ENCODE assay signal across 26 cellular contexts in the genomic region with DNA sequence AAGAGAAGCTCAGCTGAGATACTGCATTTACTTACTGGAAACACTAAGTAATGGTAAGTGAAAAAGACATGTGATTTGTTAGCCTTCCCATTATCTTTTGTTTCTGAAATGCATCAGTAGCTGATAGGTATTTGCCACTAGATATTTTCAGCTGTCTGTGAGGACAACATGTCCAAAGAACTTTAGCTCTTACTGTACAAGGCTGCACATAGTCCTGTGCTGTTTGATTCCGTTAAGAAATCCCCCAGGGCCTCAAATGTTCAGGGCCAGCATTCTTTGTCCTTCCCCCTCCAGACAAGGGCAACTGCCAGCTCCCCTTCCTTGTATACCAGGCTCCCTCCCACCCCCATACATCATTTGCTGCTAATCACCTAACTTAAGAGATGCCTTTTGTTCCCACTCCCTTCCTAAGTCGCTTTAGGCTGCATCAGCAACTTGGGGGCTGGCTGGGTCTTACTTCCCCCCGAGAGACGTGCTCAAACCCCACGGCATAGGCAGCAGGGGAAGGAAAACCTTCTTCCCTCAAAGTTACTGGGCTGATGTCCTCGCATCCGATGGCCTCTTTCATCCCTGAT.
DNase-seq lines count a peak whose midpoint lies in the region; ATAC-seq and TF ChIP-seq lines count a peak whose summit lies in the region.
"Had no signal": no experiment of that assay in that cellular context is flagged by ENCODE, and none has a peak within 500 bp of the region (broad histone marks: within the 10 kb centered on the region; RNA-seq: fewer than 3 reads in every experiment).

No MANE protein-coding gene starts in this region.

- no peak for TF ChIP-seq RAD21 in SK-N-SH (IDR thresholded peaks at IDR 0.05; ENCODE audit: low read length)

- CTCF ChIA-PET in SK-N-SH (lab: Yijun Ruan, JAX) = interaction anchor here (0.9 kb wide), 1 partner anchor 787 kb away, joined by 3 read pairs; no protein-coding TSS in a partner anchor

- intact Hi-C loops in activated CD4-positive, alpha-beta T cell treated with anti-CD3 and anti-CD28 coated beads, Interleukin-2, amount 10 ng/mL, durations not matched to agents 24 days and 14 days (cut with micrococcal nuclease) = no loop called here

- ATAC-seq in GM19328 (IDR thresholded peaks at IDR 0.05; ENCODE audit: unreplicated experiment) = no peak
- ATAC-seq: activated CD8-positive, alpha-beta memory T cell treated with anti-CD3 and anti-CD28 coated beads, Interleukin-2, amount 10 ng/mL, durations not matched to agents 7 days and 5 days; esophagus mucosa; naive thymus-derived CD4-positive, alpha-beta T cell; stimulated activated naive B cell treated with anti-CD40 and anti-IgM and Interleukin-4, amounts not matched to agents 10 μg/mL and 1 μg/mL and 100 μg/mL, for 72 hours had no signal

- H3K9me3 ChIP-seq in SK-N-SH = no peaks in the 10 kb centered on the region
- H3K9me3 ChIP-seq: heart left ventricle, suprapubic skin had no signal

- no peaks in the 10 kb centered on the region for H3K27me3 ChIP-seq in SK-N-SH (ENCODE audit: insufficient read depth)
- H3K27me3 ChIP-seq: heart left ventricle, suprapubic skin had no signal

- no peak overlapping the region for H3K4me2 ChIP-seq in SK-N-SH

- no peak overlapping the region for H3K4me3 ChIP-seq in SK-N-SH (ENCODE audit: low read depth in 2 of 2, low read length in 1 of 2)
- H3K4me3 ChIP-seq: heart left ventricle, SK-N-MC, suprapubic skin had no signal

- H3K9ac ChIP-seq in SK-N-SH = no peak overlapping the region

- no peaks in the 10 kb centered on the region for H3K9me3 Mint-ChIP-seq in activated CD4-positive, alpha-beta T cell treated with anti-CD3 and anti-CD28 coated beads, Interleukin-2, amount 10 ng/mL, durations not matched to agents 24 days and 14 days
- H3K9me3 Mint-ChIP-seq: CD14-positive monocyte; IgD-negative memory B cell; stimulated activated naive B cell treated with anti-CD40 and anti-IgM and Interleukin-4, amounts not matched to agents 10 μg/mL and 1 μg/mL and 100 μg/mL, for 72 hours; T-helper 1 cell treated with Interleukin-12 subunit alpha and Interleukin-12 subunit beta and Interleukin-4 antibody, amounts not matched to agents 30 μg/mL and 1 μg/mL, for 36 hours had no signal

- POLR2A ChIA-PET in SK-N-SH (lab: Yijun Ruan, JAX) = no interaction called here

- no peaks in the 10 kb centered on the region for H3K4me1 Mint-ChIP-seq in activated CD4-positive, alpha-beta T cell treated with anti-CD3 and anti-CD28 coated beads, Interleukin-2, amount 10 ng/mL, durations not matched to agents 24 days and 14 days
- H3K4me1 Mint-ChIP-seq: activated CD8-positive, alpha-beta memory T cell treated with anti-CD3 and anti-CD28 coated beads, Interleukin-2, amount 10 ng/mL, durations not matched to agents 7 days and 5 days; CD14-positive monocyte; IgD-negative memory B cell; naive thymus-derived CD4-positive, alpha-beta T cell; stimulated activated naive B cell treated with anti-CD40 and anti-IgM and Interleukin-4, amounts not matched to agents 10 μg/mL and 1 μg/mL and 100 μg/mL, for 72 hours had no signal

- H3K27ac ChIP-seq in SK-N-SH (ENCODE audit: low read depth in 2 of 2, low read length in 1 of 2) = peak overlapping the region in 1 of 2 experiments; percentile 85; a peak in 2 of 4 replicates
- H3K27ac ChIP-seq: heart left ventricle, SK-N-MC, suprapubic skin had no signal

- H3K4me1 ChIP-seq in SK-N-SH (ENCODE audit: control insufficient read depth in 1 of 2, insufficient read depth in 2 of 2, low read depth in 1 of 2, low read length in 1 of 2) = peaks cover 0 to 11% of the 10 kb centered on the region in 2 experiments; a peak in 2 of 4 replicates
- H3K4me1 ChIP-seq: suprapubic skin had no signal

- H3K36me3 Mint-ChIP-seq in activated CD4-positive, alpha-beta T cell treated with anti-CD3 and anti-CD28 coated beads, Interleukin-2, amount 10 ng/mL, durations not matched to agents 24 days and 14 days (ENCODE audit: low read depth) = no peaks in the 10 kb centered on the region
- H3K36me3 Mint-ChIP-seq: activated CD8-positive, alpha-beta memory T cell treated with anti-CD3 and anti-CD28 coated beads, Interleukin-2, amount 10 ng/mL, durations not matched to agents 7 days and 5 days; CD14-positive monocyte; IgD-negative memory B cell; naive thymus-derived CD4-positive, alpha-beta T cell; stimulated activated naive B cell treated with anti-CD40 and anti-IgM and Interleukin-4, amounts not matched to agents 10 μg/mL and 1 μg/mL and 100 μg/mL, for 72 hours had no signal

- WGBS in SK-N-SH (ENCODE audit: low lambda C conversion rate) = 70% methylated on average over 7 of the region's 7 CpGs

- H2AFZ ChIP-seq in SK-N-SH (ENCODE audit: low read depth) = 0 out of 2 replicates have a peak overlapping the region, but pooled peaks have one; percentile 12

- H4K20me1 ChIP-seq in SK-N-SH (ENCODE audit: insufficient read depth) = no peaks in the 10 kb centered on the region

- H3F3A ChIP-seq in SK-N-SH (replicated peaks; ENCODE audit: insufficient read depth) = no peaks in the 10 kb centered on the region

- H3K27me3 Mint-ChIP-seq in activated CD4-positive, alpha-beta T cell treated with anti-CD3 and anti-CD28 coated beads, Interleukin-2, amount 10 ng/mL, durations not matched to agents 24 days and 14 days = no peaks in the 10 kb centered on the region
- H3K27me3 Mint-ChIP-seq: activated CD8-positive, alpha-beta memory T cell treated with anti-CD3 and anti-CD28 coated beads, Interleukin-2, amount 10 ng/mL, durations not matched to agents 7 days and 5 days had no signal

- no peaks in the 10 kb centered on the region for H3K9me2 ChIP-seq in SK-N-SH

- DNase-seq in NCI-H1436 treated with DMSO at 0.1 percent for 48 hours (lab: John Stamatoyannopoulos, UW) (peak; percentile 5), NCI-H1436 (lab: John Stamatoyannopoulos, UW) (no peak), SK-N-SH (no peak), islet precursor cell (peak; percentile 57), retina (peak; percentile 81)
- DNase-seq in activated CD4-positive, alpha-beta T cell treated with anti-CD3 and anti-CD28 coated beads, Interleukin-2, amount 10 ng/mL, durations not matched to agents 24 days and 14 days = no peak
- DNase-seq in effector CD8-positive, alpha-beta T cell (lab: John Stamatoyannopoulos, UW) = no peak
- DNase-seq: activated CD4-positive, alpha-beta T cell treated with anti-CD3 and anti-CD28 coated beads, Interleukin-2, amount 50 U/mL, for 4 hours; activated CD4-positive, CD25-positive, alpha-beta regulatory T cell; activated CD8-positive, alpha-beta memory T cell treated with anti-CD3 and anti-CD28 coated beads, Interleukin-2, amount 10 ng/mL, durations not matched to agents 7 days and 5 days; activated T-cell treated with anti-CD3 and anti-CD28 coated beads, Interleukin-2, amount 50 U/mL, for 48 hours; central memory CD4-positive, alpha-beta T cell; DMS79; heart left ventricle; kidney; naive thymus-derived CD4-positive, alpha-beta T cell; NCI-H2227 treated with DMSO at 0.1 percent for 48 hours; small intestine; stimulated activated naive B cell treated with anti-CD40 and anti-IgM and Interleukin-4, amounts not matched to agents 10 μg/mL and 1 μg/mL and 100 μg/mL, for 72 hours had no signal

- H3K79me2 ChIP-seq in SK-N-SH (ENCODE audit: insufficient read depth) = no peaks in the 10 kb centered on the region

- peak in 1 of 2 experiments; percentile 42; a peak in 1 of 4 replicates for TF ChIP-seq EP300 in SK-N-SH (IDR thresholded peaks at IDR 0.05; ENCODE audit: borderline replicate concordance in 1 of 2, low read depth in 1 of 2, low read length in 1 of 2)

- TF ChIP-seq CTCF in SK-N-SH (IDR thresholded peaks at IDR 0.05) = no peak

- H3K36me3 ChIP-seq in SK-N-SH (replicated peaks in 1 of 2; ENCODE audit: control insufficient read depth in 1 of 2, insufficient read depth in 2 of 2, low read length in 1 of 2) = no peaks in the 10 kb centered on the region
- H3K36me3 ChIP-seq: heart left ventricle, suprapubic skin had no signal

- no peak overlapping the region for H3K4me3 Mint-ChIP-seq in activated CD4-positive, alpha-beta T cell treated with anti-CD3 and anti-CD28 coated beads, Interleukin-2, amount 10 ng/mL, durations not matched to agents 24 days and 14 days
- H3K4me3 Mint-ChIP-seq: activated CD8-positive, alpha-beta memory T cell treated with anti-CD3 and anti-CD28 coated beads, Interleukin-2, amount 10 ng/mL, durations not matched to agents 7 days and 5 days; CD14-positive monocyte; IgD-negative memory B cell; naive thymus-derived CD4-positive, alpha-beta T cell; stimulated activated naive B cell treated with anti-CD40 and anti-IgM and Interleukin-4, amounts not matched to agents 10 μg/mL and 1 μg/mL and 100 μg/mL, for 72 hours; T-helper 1 cell treated with Interleukin-12 subunit alpha and Interleukin-12 subunit beta and Interleukin-4 antibody, amounts not matched to agents 30 μg/mL and 1 μg/mL, for 36 hours had no signal

- no peak overlapping the region for H3K27ac Mint-ChIP-seq in activated CD4-positive, alpha-beta T cell treated with anti-CD3 and anti-CD28 coated beads, Interleukin-2, amount 10 ng/mL, durations not matched to agents 24 days and 14 days
- H3K27ac Mint-ChIP-seq: activated CD8-positive, alpha-beta memory T cell treated with anti-CD3 and anti-CD28 coated beads, Interleukin-2, amount 10 ng/mL, durations not matched to agents 7 days and 5 days; CD14-positive monocyte; IgD-negative memory B cell; naive thymus-derived CD4-positive, alpha-beta T cell; stimulated activated naive B cell treated with anti-CD40 and anti-IgM and Interleukin-4, amounts not matched to agents 10 μg/mL and 1 μg/mL and 100 μg/mL, for 72 hours; T-helper 1 cell treated with Interleukin-12 subunit alpha and Interleukin-12 subunit beta and Interleukin-4 antibody, amounts not matched to agents 30 μg/mL and 1 μg/mL, for 36 hours had no signal

TF ChIP-seq in SK-N-SH, 30 proteins besides CTCF, POLR2A, EP300 and RAD21:
- TF ChIP-seq GATA2 (CRISPR knock-in tag; IDR thresholded peaks at IDR 0.05) = 0 out of 2 replicates have a peak, but pooled peaks have one; percentile 3
- TF ChIP-seq NRF1 (IDR thresholded peaks at IDR 0.05; ENCODE audit: low read depth, low read length) = no peak
- 0 out of 2 replicates have a peak, but pooled peaks have one; percentile 1 for TF ChIP-seq JUND (IDR thresholded peaks at IDR 0.05)
TF ChIP-seq in SK-N-SH: peak in this region for 2.

Comparison
In these comparisons a context has a peak if more than half of its experiments do, and no peak if none do; other contexts are left out.
1. DNase-seq: peak in NCI-H1436 treated with DMSO at 0.1 percent for 48 hours (single experiment), islet precursor cell (single experiment) and retina (single experiment); none in NCI-H1436 (single experiment), SK-N-SH (single experiment), activated CD4-positive, alpha-beta T cell treated with anti-CD3 and anti-CD28 coated beads, Interleukin-2, amount 10 ng/mL, durations not matched to agents 24 days and 14 days (single experiment) and effector CD8-positive, alpha-beta T cell (single experiment).